In the genomic region with DNA sequence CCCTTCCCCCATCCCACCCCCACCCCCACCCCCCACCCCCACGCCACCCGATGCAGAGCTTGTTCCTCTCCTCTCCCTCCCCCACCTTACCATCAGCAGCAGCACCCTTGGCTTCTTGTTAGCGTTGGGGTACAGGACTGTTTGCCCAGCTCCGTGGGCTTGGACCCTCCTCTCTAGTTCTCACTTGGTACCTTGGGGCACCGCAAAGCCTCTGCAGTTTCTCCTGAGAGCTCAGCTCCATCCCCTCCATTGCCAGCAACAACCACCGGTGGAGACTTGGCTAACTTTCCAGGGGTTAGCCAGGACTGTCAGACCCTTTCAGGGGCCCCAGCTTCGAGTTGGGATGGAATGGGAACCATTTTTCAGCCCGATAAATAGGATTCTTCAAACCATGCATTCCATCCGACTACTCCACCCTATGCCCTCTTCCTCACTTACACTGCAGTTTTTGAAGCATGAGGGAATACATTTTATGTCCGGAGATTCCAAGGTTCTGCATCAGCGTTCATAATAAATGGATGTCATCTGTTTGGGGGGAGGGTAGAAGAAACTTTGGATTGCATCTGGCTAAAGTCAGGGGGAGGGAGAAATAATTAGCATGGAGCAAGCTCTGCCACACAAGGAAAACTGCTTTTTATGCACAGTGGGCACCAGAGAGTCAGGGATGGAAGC, we compare ENCODE assay signal across 9 cellular contexts. TPM values are rescaled to one million over a fixed set of nuclear protein-coding genes. Genes with fewer than 3 reads are reported as not detected.
A peak's percentile ranks its signal among the peaks of the same experiment; 100 is the strongest.
DNase-seq lines count a peak whose midpoint lies in the region; ATAC-seq and TF ChIP-seq lines count a peak whose summit lies in the region.
"Had no signal": no experiment of that assay in that cellular context is flagged by ENCODE, and none has a peak within 500 bp of the region (broad histone marks: within the 10 kb centered on the region; RNA-seq: fewer than 3 reads in every experiment).

No MANE protein-coding gene starts in this region.

- H3K36me3 ChIP-seq in iPS DF 6.9 (ENCODE audit: control insufficient read depth, insufficient read depth, low read length) (no peaks in the 10 kb centered on the region), prostate gland (no peaks in the 10 kb centered on the region), spleen (no peaks in the 10 kb centered on the region)

- H3K9me3 ChIP-seq in iPS DF 6.9 (ENCODE audit: control insufficient read depth, insufficient read depth, low read length), result no peaks in the 10 kb centered on the region
- H3K9me3 ChIP-seq in prostate gland, result no peaks in the 10 kb centered on the region
- no peaks in the 10 kb centered on the region for H3K9me3 ChIP-seq in spleen
- H3K9me3 ChIP-seq: psoas muscle had no signal

- H3K4me1 ChIP-seq in iPS DF 6.9 (ENCODE audit: control insufficient read depth, insufficient read depth, low read length) (no peaks in the 10 kb centered on the region), prostate gland (replicated peaks) (no peaks in the 10 kb centered on the region), spleen (peaks cover 5 to 29% (median 13%) of the 10 kb centered on the region in 6 donors)
- H3K4me1 ChIP-seq: psoas muscle had no signal

- peaks cover 10% of the 10 kb centered on the region for H3K4me1 Mint-ChIP-seq in stimulated activated naive CD8-positive, alpha-beta T cell treated with anti-CD3 and anti-CD28 coated beads, Interleukin-15, Interleukin-2, amounts not matched to agents 100 ng/mL and 50 ng/mL, for 24 hours (ENCODE audit: low read depth)

- no CpG with 5 or more reads among the region's 11 CpGs for WGBS in iPS DF 6.9 (ENCODE audit: insufficient coverage, insufficient read length)
- WGBS in prostate gland, result 7% methylated on average over 11 of the region's 11 CpGs
- WGBS in spleen, 5 donors, result 5 to 11% (median 7%) methylated on average over 11 of the region's 11 CpGs

- H3K27me3 ChIP-seq in iPS DF 6.9 (ENCODE audit: control insufficient read depth, insufficient read depth, low read length), result no peaks in the 10 kb centered on the region
- no peaks in the 10 kb centered on the region for H3K27me3 ChIP-seq in prostate gland (replicated peaks; ENCODE audit: insufficient read depth)
- peaks cover 0 to 56% (median 4%) of the 10 kb centered on the region in 7 donors for H3K27me3 ChIP-seq in spleen (replicated peaks in 1 of 7)

- peak overlapping the region; percentile 81 for H3K4me3 Mint-ChIP-seq in stimulated activated naive CD8-positive, alpha-beta T cell treated with anti-CD3 and anti-CD28 coated beads, Interleukin-15, Interleukin-2, amounts not matched to agents 100 ng/mL and 50 ng/mL, for 24 hours

- H3K27ac ChIP-seq in iPS DF 6.9 (ENCODE audit: low read length), result no peak overlapping the region
- no peak overlapping the region for H3K27ac ChIP-seq in prostate gland
- no peak overlapping the region for H3K27ac ChIP-seq in spleen
- H3K27ac ChIP-seq: psoas muscle had no signal

- no peaks in the 10 kb centered on the region for H3K36me3 Mint-ChIP-seq in stimulated activated naive CD8-positive, alpha-beta T cell treated with anti-CD3 and anti-CD28 coated beads, Interleukin-15, Interleukin-2, amounts not matched to agents 100 ng/mL and 50 ng/mL, for 24 hours (ENCODE audit: low read depth)

- DNase-seq in stimulated activated naive CD8-positive, alpha-beta T cell treated with anti-CD3 and anti-CD28 coated beads, Interleukin-15, Interleukin-2, amounts not matched to agents 100 U/mL and 50 U/mL, for 24 hours, result no peak
- DNase-seq in iPS DF 6.9 (ENCODE audit: low read depth, low spot score), result no peak
- no peak for DNase-seq in germinal center (ENCODE audit: low spot score)
- no peak for DNase-seq in prostate gland (ENCODE audit: low spot score)
- no peak for DNase-seq in spleen
- DNase-seq: psoas muscle had no signal

- H3K9me3 Mint-ChIP-seq in stimulated activated naive CD8-positive, alpha-beta T cell treated with anti-CD3 and anti-CD28 coated beads, Interleukin-15, Interleukin-2, amounts not matched to agents 100 ng/mL and 50 ng/mL, for 24 hours, result no peaks in the 10 kb centered on the region

- intact Hi-C loops in prostate gland (cut with DNase I) (no loop called here), spleen (cut with DNase I; ENCODE audit: low total_unique reads) (no loop called here)

- no peak for ATAC-seq in stimulated activated naive CD8-positive, alpha-beta T cell treated with anti-CD3 and anti-CD28 coated beads, Interleukin-15, Interleukin-2, amounts not matched to agents 100 U/mL and 50 U/mL, for 24 hours
- no peak for ATAC-seq in GM21390 (IDR thresholded peaks at IDR 0.05; ENCODE audit: unreplicated experiment)
- ATAC-seq: psoas muscle had no signal

- peak overlapping the region; percentile 76 for H3K4me3 ChIP-seq in WI38 (ENCODE audit: low read depth, low read length)
- H3K4me3 ChIP-seq in iPS DF 6.9 (ENCODE audit: low read length), result peak overlapping the region; percentile 91; the same call in 1 of the 2 replicates
- H3K4me3 ChIP-seq in prostate gland, result no peak overlapping the region
- H3K4me3 ChIP-seq in spleen, result peak overlapping the region in 2 of 8 donors; percentile 79 to 87

- no peak for TF ChIP-seq POLR2A in prostate gland (IDR thresholded peaks at IDR 0.05)
- TF ChIP-seq POLR2A in spleen (IDR thresholded peaks at IDR 0.05), result no peak

- H3K27ac Mint-ChIP-seq in stimulated activated naive CD8-positive, alpha-beta T cell treated with anti-CD3 and anti-CD28 coated beads, Interleukin-15, Interleukin-2, amounts not matched to agents 100 ng/mL and 50 ng/mL, for 24 hours, result no peak overlapping the region

- TF ChIP-seq CTCF in WI38 (IDR thresholded peaks at IDR 0.05; ENCODE audit: low read depth, low read length), result no peak
- TF ChIP-seq CTCF in prostate gland (IDR thresholded peaks at IDR 0.05), result no peak
- no peak for TF ChIP-seq CTCF in spleen (IDR thresholded peaks at IDR 0.05 in 8 of 11, conservative IDR thresholded peaks at IDR 0.05 in 3 of 11)

- H3K27me3 Mint-ChIP-seq in stimulated activated naive CD8-positive, alpha-beta T cell treated with anti-CD3 and anti-CD28 coated beads, Interleukin-15, Interleukin-2, amounts not matched to agents 100 ng/mL and 50 ng/mL, for 24 hours, result peaks cover 57% of the 10 kb centered on the region

RNA-seq across cellular contexts. Expression of gene SCN8A, which starts 1.1 kb away (rescaled TPM):
- total RNA-seq in prostate gland (10 to 100 TPM in 1 of 2 donors, 1 to 10 TPM in 1; 7.6 to 10.4 TPM), spleen (1 to 10 TPM; 2.9 to 4.7 (median 3.1) TPM)
- polyA plus RNA-seq in spleen, result under 1 TPM; 0.17 to 0.41 (median 0.38) TPM

Comparison
In these comparisons a context has a peak if more than half of its experiments do, and no peak if none do; other contexts are left out.
1. H3K4me3 ChIP-seq: peak in WI38 (single experiment) and iPS DF 6.9 (single experiment); none in prostate gland (0 of 2).